8 cellular contexts compared by ENCODE assay signal in the genomic region with DNA sequence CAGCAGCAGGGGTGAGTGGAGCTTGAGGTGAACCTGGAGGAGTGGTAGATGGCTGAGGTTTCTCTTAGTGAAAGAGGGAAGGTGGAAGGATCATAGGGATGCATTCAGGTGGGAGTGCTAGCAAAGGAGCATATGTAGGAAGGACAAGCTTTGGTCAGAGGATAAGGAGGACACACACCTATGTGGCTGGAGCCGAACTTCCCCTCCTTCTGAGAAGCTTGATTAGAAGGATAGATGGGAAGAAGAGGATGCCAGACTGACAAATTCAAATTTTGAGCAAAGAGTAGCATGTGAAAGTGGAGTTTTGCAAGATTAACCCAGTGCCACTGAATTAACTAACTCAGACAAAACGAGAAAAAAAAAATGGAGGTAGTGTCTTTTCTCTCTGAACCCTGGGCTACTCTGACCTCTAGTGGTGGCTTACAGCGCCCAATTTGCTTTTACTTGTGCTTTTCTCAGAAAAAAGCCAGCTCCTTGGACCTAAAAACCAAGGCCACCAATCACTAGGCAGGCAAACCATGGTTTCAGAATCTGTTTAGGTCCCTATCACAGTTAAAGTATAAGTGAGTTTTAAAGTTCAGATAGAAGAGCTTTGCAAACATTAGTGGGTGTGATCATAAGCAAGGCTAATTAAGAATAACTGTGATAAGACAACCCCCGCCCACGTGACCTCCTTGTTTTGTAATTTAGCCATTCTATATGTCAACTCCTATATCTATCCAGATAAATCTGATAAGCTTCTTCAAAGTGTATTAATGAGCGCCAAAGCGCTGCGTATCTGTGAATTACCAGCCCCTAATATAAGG. TPM values are rescaled to one million over a fixed set of nuclear protein-coding genes. Genes with fewer than 3 reads are reported as not detected.
A peak's percentile ranks its signal among the peaks of the same experiment; 100 is the strongest.
DNase-seq lines count a peak whose midpoint lies in the region; ATAC-seq, FAIRE-seq and TF ChIP-seq lines count a peak whose summit lies in the region.

No MANE protein-coding gene starts in this region.

- H3K27ac ChIP-seq in A549 = peak overlapping the region; percentile 71 to 83
- peak overlapping the region; percentile 13; the same call in 1 of the 2 replicates for H3K27ac ChIP-seq in VCaP
- peak overlapping the region; percentile 92 for H3K27ac ChIP-seq in mammary epithelial cell (ENCODE audit: insufficient read depth, low read depth, low read length)

- peaks cover 74% of the 10 kb centered on the region for H3K79me2 ChIP-seq in mammary epithelial cell (ENCODE audit: insufficient read depth, low read length)

- no peak overlapping the region for H2AFZ ChIP-seq in mammary epithelial cell (ENCODE audit: low read depth, low read length)

- no peak for TF ChIP-seq EP300 in A549 (IDR thresholded peaks at IDR 0.05)

- no peak for TF ChIP-seq POLR2A in A549 (IDR thresholded peaks at IDR 0.05; ENCODE audit: low read length)

- peak overlapping the region; percentile 24 for H3K9ac ChIP-seq in mammary epithelial cell (ENCODE audit: insufficient read depth, low read length)

- DNase-seq in A549 (ENCODE audit: low read depth in 1 of 2, low spot score in 1 of 2) (peak; percentile 70 to 78), NCI-H2107 treated with DMSO at 0.1 percent for 48 hours (lab: John Stamatoyannopoulos, UW; ENCODE audit: unreplicated experiment) (peak; percentile 72), mammary epithelial cell (no peak), left colon (peak in 1 of 2 donors; percentile 70)
- DNase-seq in stimulated activated CD4-positive, alpha-beta T cell treated with anti-CD3 and anti-CD28 coated beads, Interleukin-4, amount 100 ng/mL, for 4 hours = peak; percentile 48 to 61

- TF ChIP-seq CTCF in A549 (IDR thresholded peaks at IDR 0.05) = peak; percentile 96
- TF ChIP-seq CTCF in VCaP (conservative IDR thresholded peaks at IDR 0.05) = peak; percentile 92
- TF ChIP-seq CTCF in mammary epithelial cell (conservative IDR thresholded peaks at IDR 0.05 in 1 of 2, IDR thresholded peaks at IDR 0.05 in 1 of 2; ENCODE audit: extremely low read depth in 1 of 2, insufficient read depth in 1 of 2, low read depth in 1 of 2, low read length in 2 of 2) = peak; percentile 68 to 71

- intact Hi-C loops in mammary epithelial cell (cut with micrococcal nuclease) = loop anchor here (1.0 to 2.0 kb wide), 9 partner anchors 22 to 423 kb away; a partner anchor contains a TSS
- intact Hi-C loops in left colon (cut with DNase I, micrococcal nuclease) = loop anchor here (5.0 to 10.0 kb wide), 3 partner anchors 110 to 295 kb away; a partner anchor contains a TSS

- H3K27me3 ChIP-seq in mammary epithelial cell (ENCODE audit: insufficient read depth, low read length) = no peaks in the 10 kb centered on the region

- H3K9me3 ChIP-seq in A549 (no peaks in the 10 kb centered on the region; the same call in 2 of the 3 replicates), mammary epithelial cell (replicated peaks; ENCODE audit: insufficient read depth, low read length) (no peaks in the 10 kb centered on the region)

- ATAC-seq in A549 = peak; percentile 55 to 57; a peak in 5 of 6 replicates
- peak; percentile 49 for ATAC-seq in GM19043 (IDR thresholded peaks at IDR 0.05; ENCODE audit: low read depth, unreplicated experiment)
- ATAC-seq in left colon = peak; percentile 26
- ATAC-seq in HG03521 (IDR thresholded peaks at IDR 0.05; ENCODE audit: unreplicated experiment) = no peak

- peaks cover 50% of the 10 kb centered on the region for H3K36me3 ChIP-seq in mammary epithelial cell (ENCODE audit: insufficient read depth, low read length)

- POLR2A ChIA-PET in A549 (lab: Yijun Ruan, JAX) = interaction anchor here (1.0 to 1.5 kb wide), 4 partner anchors 10 to 211 kb away, joined by 3 to 4 read pairs (median 4); no protein-coding TSS in a partner anchor

- CTCF ChIA-PET in A549 (lab: Yijun Ruan, JAX) (interaction anchor here (0.6 to 16.5 kb wide), 96 partner anchors 11 to 1355 kb away, joined by 3 to 189 read pairs (median 4); a partner anchor contains a TSS), mammary epithelial cell (lab: Charles Lee; ENCODE audit: low non-redundant PET) (interaction anchor here (0.5 to 1.6 kb wide), 9 partner anchors 37 to 393 kb away, joined by 3 to 22 read pairs (median 4); no protein-coding TSS in a partner anchor)

- BruUV-seq in mammary epithelial cell (replicated peaks; lab: Mats Ljungman, UMichigan) = no TSS peak

- no peaks in the 10 kb centered on the region for H4K20me1 ChIP-seq in mammary epithelial cell (ENCODE audit: insufficient read depth, low read length)

- dilution Hi-C loops in mammary epithelial cell (cut with HindIII; ENCODE audit: low sequenced_read_pairs) = loop anchor here (5.0 to 25.0 kb wide), 2 partner anchors 70 to 200 kb away; a partner anchor contains a TSS

- H3K4me3 ChIP-seq in A549 = no peak overlapping the region
- no peak overlapping the region for H3K4me3 ChIP-seq in mammary epithelial cell (replicated peaks in 1 of 3; ENCODE audit: insufficient read depth in 1 of 3, low read depth in 2 of 3, low read length in 3 of 3)

- 63% methylated on average over 8 of the region's 8 CpGs for WGBS in A549 (ENCODE audit: missing lambda C conversion rate)
- WGBS in mammary epithelial cell (ENCODE audit: low coverage, missing lambda C conversion rate) = 51% methylated on average over 8 of the region's 8 CpGs

- peaks cover 41% of the 10 kb centered on the region for H3K4me1 ChIP-seq in A549
- peaks cover 50% of the 10 kb centered on the region for H3K4me1 ChIP-seq in mammary epithelial cell (ENCODE audit: insufficient read depth, low read length)

- in situ Hi-C loops in mammary epithelial cell (cut with MboI; ENCODE audit: low sequenced_read_pairs in 2 of 2) = loop anchor here (5.0 to 25.0 kb wide), 3 partner anchors 115 to 400 kb away; a partner anchor contains a TSS

- peak; percentile 96 to 97 for TF ChIP-seq RAD21 in A549 (conservative IDR thresholded peaks at IDR 0.05 in 1 of 2, IDR thresholded peaks at IDR 0.05 in 1 of 2)

- peak overlapping the region; percentile 61 for H3K4me2 ChIP-seq in A549
- H3K4me2 ChIP-seq in mammary epithelial cell (ENCODE audit: insufficient read depth, low read depth, low read length) = no peak overlapping the region

- peak; percentile 61 for FAIRE-seq in A549 (lab: Jason Lieb, UNC)

TF ChIP-seq in A549, 52 proteins besides CTCF, POLR2A, EP300 and RAD21:
- TF ChIP-seq SMC3 (IDR thresholded peaks at IDR 0.05) = peak; percentile 97
- TF ChIP-seq MAFK (IDR thresholded peaks at IDR 0.05; ENCODE audit: partially characterized antibody) = no peak

RNA-seq across cellular contexts. Expression of a gene that starts 15.5 kb away (rescaled TPM):
- polyA plus RNA-seq in A549 (2011; rRNA removed) (21.2 and 25.5 TPM in 2 replicates), A549 (2017; fragmentation: RNase III; extraction: RNeasy Plus Mini Kit Qiagen cat#74134 plus additional on column Dnase treatment) (17.3 to 27.0 TPM (median 19.2 TPM) in 3 replicates), mammary epithelial cell (309 TPM)
- polyA plus RNA-seq in A549 (2012; cell fraction: cytosol; rRNA removed) = 21.6 and 34.9 TPM in 2 replicates
- polyA plus RNA-seq in A549 (2012; cell fraction: nucleus; rRNA removed) = 51.4 and 74.9 TPM in 2 replicates
- 32.7 and 49.1 TPM in 2 replicates for polyA minus RNA-seq in A549 (2011; rRNA and poly(A)+ RNA removed)
- total RNA-seq in mammary epithelial cell (100 to 1,000 TPM in 1 of 2 donors, 10 to 100 TPM in 1; 33.7 to 204 TPM), left colon (1,000 to 10,000 TPM in 1 of 2 donors, 100 to 1,000 TPM in 1; 459 to 1,135 TPM)
- polyA minus RNA-seq in mammary epithelial cell = 450 TPM

Comparison
In these comparisons a context has a peak if more than half of its experiments do, and no peak if none do; other contexts are left out.
1. H3K27ac ChIP-seq: peak in every context shown above with its lines; median percentile 92 in mammary epithelial cell; 77 in A549; 13 in VCaP.